ENCODE assay signal across 23 cellular contexts in genomic region chr7:121360564-121360963, GRCh38. TPM values are rescaled to one million over a fixed set of nuclear protein-coding genes. Genes with fewer than 3 reads are reported as not detected.
DNase-seq lines count a peak whose midpoint lies in the region; TF ChIP-seq lines count a peak whose summit lies in the region.
"Had no signal": no experiment of that assay in that cellular context is flagged by ENCODE, and none has a peak within 500 bp of the region (broad histone marks: within the 10 kb centered on the region; RNA-seq: fewer than 3 reads in every experiment).

No MANE protein-coding gene starts in this region.

- H3K9me3 Mint-ChIP-seq in activated CD4-positive, alpha-beta memory T cell treated with anti-CD3 and anti-CD28 coated beads, Interleukin-2, amount 10 ng/mL, durations not matched to agents 7 days and 5 days, result no peaks in the 10 kb centered on the region
- H3K9me3 Mint-ChIP-seq in activated CD4-positive, alpha-beta memory T cell treated with anti-CD3 and anti-CD28 coated beads for 36 hours, result no peaks in the 10 kb centered on the region
- H3K9me3 Mint-ChIP-seq in immature natural killer cell (no peaks in the 10 kb centered on the region), progenitor cell of endocrine pancreas (ENCODE audit: low read depth) (no peaks in the 10 kb centered on the region), type B pancreatic cell (no peaks in the 10 kb centered on the region)
- H3K9me3 Mint-ChIP-seq: HFFc6 had no signal

- peaks cover 6% of the 10 kb centered on the region for H3K4me1 Mint-ChIP-seq in activated CD4-positive, alpha-beta memory T cell treated with anti-CD3 and anti-CD28 coated beads, Interleukin-2, amount 10 ng/mL, durations not matched to agents 7 days and 5 days
- H3K4me1 Mint-ChIP-seq in activated CD4-positive, alpha-beta memory T cell treated with anti-CD3 and anti-CD28 coated beads for 36 hours (ENCODE audit: low read depth), result no peaks in the 10 kb centered on the region
- H3K4me1 Mint-ChIP-seq in immature natural killer cell (peaks cover 14% of the 10 kb centered on the region in 2 donors), progenitor cell of endocrine pancreas (ENCODE audit: low read depth) (peaks cover 4% of the 10 kb centered on the region), type B pancreatic cell (ENCODE audit: unreplicated experiment) (no peaks in the 10 kb centered on the region)

- CTCF ChIA-PET in activated CD4-positive, alpha-beta memory T cell treated with anti-CD3 and anti-CD28 coated beads, Interleukin-2, amount 10 ng/mL, durations not matched to agents 7 days and 5 days (lab: Charles Lee), result no interaction called here
- CTCF ChIA-PET in activated CD4-positive, alpha-beta memory T cell treated with anti-CD3 and anti-CD28 coated beads for 36 hours (lab: Charles Lee), result interaction anchor here (0.9 to 1.9 kb wide), 4 partner anchors 9 to 187 kb away, joined by 3 to 5 read pairs (median 4); partner anchors contain the start of gene FAM3C

- H3K27me3 Mint-ChIP-seq in activated CD4-positive, alpha-beta memory T cell treated with anti-CD3 and anti-CD28 coated beads, Interleukin-2, amount 10 ng/mL, durations not matched to agents 7 days and 5 days, result no peaks in the 10 kb centered on the region
- H3K27me3 Mint-ChIP-seq in activated CD4-positive, alpha-beta memory T cell treated with anti-CD3 and anti-CD28 coated beads for 36 hours, result no peaks in the 10 kb centered on the region
- H3K27me3 Mint-ChIP-seq in immature natural killer cell (ENCODE audit: low read depth in 3 of 3), result peaks cover 0 to 2% (median 0%) of the 10 kb centered on the region in 3 donors
- no peaks in the 10 kb centered on the region for H3K27me3 Mint-ChIP-seq in progenitor cell of endocrine pancreas
- H3K27me3 Mint-ChIP-seq in type B pancreatic cell, result no peaks in the 10 kb centered on the region

- intact Hi-C loops in activated CD4-positive, alpha-beta memory T cell treated with anti-CD3 and anti-CD28 coated beads for 36 hours (cut with micrococcal nuclease), result no loop called here

- peaks cover 44% of the 10 kb centered on the region for H3K36me3 Mint-ChIP-seq in activated CD4-positive, alpha-beta memory T cell treated with anti-CD3 and anti-CD28 coated beads, Interleukin-2, amount 10 ng/mL, durations not matched to agents 7 days and 5 days (ENCODE audit: low read depth)
- H3K36me3 Mint-ChIP-seq in activated CD4-positive, alpha-beta memory T cell treated with anti-CD3 and anti-CD28 coated beads for 36 hours, result peaks cover 29% of the 10 kb centered on the region
- peaks cover 8 to 24% (median 20%) of the 10 kb centered on the region in 3 donors for H3K36me3 Mint-ChIP-seq in immature natural killer cell
- H3K36me3 Mint-ChIP-seq in progenitor cell of endocrine pancreas (ENCODE audit: insufficient read depth), result peaks cover 20% of the 10 kb centered on the region
- H3K36me3 Mint-ChIP-seq in type B pancreatic cell, result peaks cover 35% of the 10 kb centered on the region

- POLR2A ChIA-PET in activated CD4-positive, alpha-beta memory T cell treated with anti-CD3 and anti-CD28 coated beads, Interleukin-2, amount 10 ng/mL, durations not matched to agents 7 days and 5 days (lab: Charles Lee), result interaction anchor here (0.6 to 1.7 kb wide), 4 partner anchors 8 to 170 kb away, joined by 3 read pairs; no protein-coding TSS in a partner anchor
- POLR2A ChIA-PET in activated CD4-positive, alpha-beta memory T cell treated with anti-CD3 and anti-CD28 coated beads for 36 hours (lab: Charles Lee), result no interaction called here

- no peak overlapping the region for H3K27ac Mint-ChIP-seq in activated CD4-positive, alpha-beta memory T cell treated with anti-CD3 and anti-CD28 coated beads, Interleukin-2, amount 10 ng/mL, durations not matched to agents 7 days and 5 days
- no peak overlapping the region for H3K27ac Mint-ChIP-seq in activated CD4-positive, alpha-beta memory T cell treated with anti-CD3 and anti-CD28 coated beads for 36 hours
- H3K27ac Mint-ChIP-seq in immature natural killer cell (peak overlapping the region; percentile 33 to 83 (median 68)), progenitor cell of endocrine pancreas (peak overlapping the region; percentile 52), type B pancreatic cell (no peak overlapping the region)
- H3K27ac Mint-ChIP-seq: HFFc6 had no signal

- H3K4me3 Mint-ChIP-seq in activated CD4-positive, alpha-beta memory T cell treated with anti-CD3 and anti-CD28 coated beads, Interleukin-2, amount 10 ng/mL, durations not matched to agents 7 days and 5 days, result no peak overlapping the region
- no peak overlapping the region for H3K4me3 Mint-ChIP-seq in activated CD4-positive, alpha-beta memory T cell treated with anti-CD3 and anti-CD28 coated beads for 36 hours
- H3K4me3 Mint-ChIP-seq in immature natural killer cell (peak overlapping the region; percentile 52 to 73 (median 63)), progenitor cell of endocrine pancreas (ENCODE audit: low read depth) (no peak overlapping the region), type B pancreatic cell (no peak overlapping the region)
- H3K4me3 Mint-ChIP-seq: HFFc6 had no signal

- DNase-seq in activated CD4-positive, alpha-beta memory T cell treated with anti-CD3 and anti-CD28 coated beads, Interleukin-2, amount 10 ng/mL, durations not matched to agents 7 days and 5 days, result peak; percentile 27
- no peak for DNase-seq in activated CD4-positive, alpha-beta memory T cell treated with anti-CD3 and anti-CD28 coated beads for 36 hours
- DNase-seq in HT1080 (ENCODE audit: low read depth) (peak; percentile 8), immature natural killer cell (peak; percentile 38 to 61 (median 48)), progenitor cell of endocrine pancreas (ENCODE audit: low spot score, unreplicated experiment) (no peak), mesenteric fat pad (ENCODE audit: low spot score) (no peak), type B pancreatic cell (ENCODE audit: extremely low spot score, unreplicated experiment) (no peak), anterior cingulate cortex (lab: John Stamatoyannopoulos, UW) (no peak)
- DNase-seq: C1 segment of cervical spinal cord, DMS53, EL, GF-D8, HFFc6, KBM-7, NCI-H1092, NCI-H1436, NCI-H187 treated with DMSO at 0.1 percent for 48 hours, NCI-H2107, NCI-H510A, PC-9, RPMI8226, SHP77 treated with DMSO at 0.1 percent for 48 hours had no signal

- TF ChIP-seq CTCF in progenitor cell of endocrine pancreas (IDR thresholded peaks at IDR 0.05; ENCODE audit: unreplicated experiment) (no peak), type B pancreatic cell (conservative IDR thresholded peaks at IDR 0.05) (no peak)

RNA-seq across cellular contexts. Expression of gene WNT16, which starts 31.8 kb away (rescaled TPM):
- total RNA-seq in activated CD4-positive, alpha-beta memory T cell treated with anti-CD3 and anti-CD28 coated beads, Interleukin-2, amount 10 ng/mL, durations not matched to agents 7 days and 5 days, result not detected
- not detected for total RNA-seq in activated CD4-positive, alpha-beta memory T cell treated with anti-CD3 and anti-CD28 coated beads for 36 hours
- not detected in 2 replicates for total RNA-seq in HT1080 (2014; rRNA removed; shearing (Covaris generic))
- polyA plus RNA-seq in HT1080 (2015; cell fraction: cytosol; rRNA removed), result not detected in 2 replicates
- not detected in 2 replicates for polyA plus RNA-seq in HT1080 (2015; cell fraction: nucleus; rRNA removed)
- not detected for polyA plus RNA-seq in immature natural killer cell
- total RNA-seq in progenitor cell of endocrine pancreas (not detected in 2 replicates), mesenteric fat pad (not detected), type B pancreatic cell (ENCODE audit: low replicate concordance) (0.64 and 1.1 TPM in 2 replicates)
- total RNA-seq: HT-29, PC-9 had no signal

RNA-seq across cellular contexts. Expression of gene FAM3C, which starts 35.5 kb away (rescaled TPM):
- 10 to 100 TPM; 40.7 to 41.0 TPM for total RNA-seq in activated CD4-positive, alpha-beta memory T cell treated with anti-CD3 and anti-CD28 coated beads, Interleukin-2, amount 10 ng/mL, durations not matched to agents 7 days and 5 days
- 10 to 100 TPM; 17.2 to 18.3 TPM for total RNA-seq in activated CD4-positive, alpha-beta memory T cell treated with anti-CD3 and anti-CD28 coated beads for 36 hours
- 63.2 and 83.5 TPM in 2 replicates for total RNA-seq in HT1080 (2014; rRNA removed; shearing (Covaris generic))
- 127 and 138 TPM in 2 replicates for polyA plus RNA-seq in HT1080 (2015; cell fraction: cytosol; rRNA removed)
- 60.4 and 63.7 TPM in 2 replicates for polyA plus RNA-seq in HT1080 (2015; cell fraction: nucleus; rRNA removed)
- polyA plus RNA-seq in immature natural killer cell, result 10 to 100 TPM; 34.5 to 49.4 (median 48.1) TPM
- 39.1 and 48.2 TPM in 2 replicates for total RNA-seq in progenitor cell of endocrine pancreas
- total RNA-seq in mesenteric fat pad, result 44.8 TPM
- total RNA-seq in type B pancreatic cell (ENCODE audit: low replicate concordance), result 73.9 and 146 TPM in 2 replicates

Comparison
In these comparisons a context has a peak if more than half of its experiments do, and no peak if none do; other contexts are left out.
1. DNase-seq: peak in activated CD4-positive, alpha-beta memory T cell treated with anti-CD3 and anti-CD28 coated beads, Interleukin-2, amount 10 ng/mL, durations not matched to agents 7 days and 5 days (single experiment), HT1080 (single experiment) and immature natural killer cell (3 of 3); none in activated CD4-positive, alpha-beta memory T cell treated with anti-CD3 and anti-CD28 coated beads for 36 hours (single experiment), progenitor cell of endocrine pancreas (single experiment), mesenteric fat pad (single experiment), type B pancreatic cell (single experiment) and anterior cingulate cortex (0 of 58).
2. H3K27ac Mint-ChIP-seq: peak in immature natural killer cell (6 of 6) and progenitor cell of endocrine pancreas (single experiment); none in activated CD4-positive, alpha-beta memory T cell treated with anti-CD3 and anti-CD28 coated beads, Interleukin-2, amount 10 ng/mL, durations not matched to agents 7 days and 5 days (single experiment), activated CD4-positive, alpha-beta memory T cell treated with anti-CD3 and anti-CD28 coated beads for 36 hours (single experiment) and type B pancreatic cell (single experiment).
3. H3K4me3 Mint-ChIP-seq: peak in immature natural killer cell (5 of 5); none in activated CD4-positive, alpha-beta memory T cell treated with anti-CD3 and anti-CD28 coated beads, Interleukin-2, amount 10 ng/mL, durations not matched to agents 7 days and 5 days (single experiment), activated CD4-positive, alpha-beta memory T cell treated with anti-CD3 and anti-CD28 coated beads for 36 hours (single experiment), progenitor cell of endocrine pancreas (single experiment) and type B pancreatic cell (single experiment).